ENCODE assay signal across 17 cellular contexts in genomic region chrX:26581086-26581485, GRCh38.
"Had no signal": no experiment of that assay in that cellular context is flagged by ENCODE, and none has a peak within 500 bp of the region (broad histone marks: within the 10 kb centered on the region; RNA-seq: fewer than 3 reads in every experiment).

No MANE protein-coding gene starts in this region.

- H3K36me3 ChIP-seq: ascending aorta, lower lobe of right lung, uterus, WERI-Rb-1 had no signal

- H3K27ac ChIP-seq: ascending aorta, epithelial cell of prostate, lower lobe of right lung, testis, uterus, WERI-Rb-1 had no signal

- H3K27me3 ChIP-seq: ascending aorta, testis, uterus had no signal

- H3K36me3 Mint-ChIP-seq: activated naive CD4-positive, alpha-beta T cell treated with anti-CD3 and anti-CD28 coated beads, Interleukin-2, amount 50 U/mL, for 72 hours; naive B cell had no signal

- H3K9me3 Mint-ChIP-seq: activated naive CD4-positive, alpha-beta T cell treated with anti-CD3 and anti-CD28 coated beads, Interleukin-2, amount 50 U/mL, for 72 hours had no signal

- H3K4me1 ChIP-seq: ascending aorta, lower lobe of right lung, testis, uterus had no signal

- H3K4me1 Mint-ChIP-seq: naive B cell had no signal

- H3K27ac Mint-ChIP-seq: activated naive CD4-positive, alpha-beta T cell treated with anti-CD3 and anti-CD28 coated beads, Interleukin-2, amount 50 U/mL, for 72 hours; naive B cell; T-helper 2 cell treated with Interferon-gamma antibody and Interleukin-4, amounts not matched to agents 5 μg/mL and 100 μg/mL, for 36 hours had no signal

- H3K27me3 Mint-ChIP-seq: naive B cell had no signal

- H3K9me3 ChIP-seq: ascending aorta, lower lobe of right lung, testis, uterus had no signal

- H3K4me3 Mint-ChIP-seq: naive B cell; neural crest cell; T-helper 2 cell treated with Interferon-gamma antibody and Interleukin-4, amounts not matched to agents 5 μg/mL and 100 μg/mL, for 36 hours had no signal

- H3K4me3 ChIP-seq: ascending aorta, lower lobe of right lung, testis, uterus had no signal

- DNase-seq: activated T-cell treated with anti-CD3 and anti-CD28 coated beads, Interleukin-2, amount 50 U/mL, for 1 hour; cerebellar nuclear complex; lower lobe of right lung; mesendoderm; naive B cell; occipital lobe; posterior cingulate gyrus; stimulated activated CD4-positive, alpha-beta T cell treated with anti-CD3 and anti-CD28 coated beads, Interleukin-4, amount 100 ng/mL, for 1 hour; stimulated activated naive CD4-positive, alpha-beta T cell; testis; uterus; WERI-Rb-1 had no signal
